ENCODE assay signal across 30 cellular contexts in genomic region chr5:15234911-15235310, GRCh38.
"Had no signal": no experiment of that assay in that cellular context is flagged by ENCODE, and none has a peak within 500 bp of the region (broad histone marks: within the 10 kb centered on the region; RNA-seq: fewer than 3 reads in every experiment).

No MANE protein-coding gene starts in this region.

- H3K4me1 ChIP-seq: esophagus muscularis mucosa, foreskin keratinocyte, gastrocnemius medialis had no signal

- H3K9me3 ChIP-seq: ascending aorta, esophagus muscularis mucosa, gastrocnemius medialis had no signal

- H3K4me3 ChIP-seq: ascending aorta, esophagus muscularis mucosa, gastrocnemius medialis, heart left ventricle had no signal

- H3K36me3 ChIP-seq: ascending aorta, brain microvascular endothelial cell, esophagus muscularis mucosa, gastrocnemius medialis, heart left ventricle had no signal

- ATAC-seq: activated CD4-positive, alpha-beta T cell treated with anti-CD3 and anti-CD28 coated beads for 36 hours; activated CD8-positive, alpha-beta T cell treated with anti-CD3 and anti-CD28 coated beads, Interleukin-2, amount 10 ng/mL, durations not matched to agents 7 days and 5 days; activated naive CD4-positive, alpha-beta T cell treated with anti-CD3 and anti-CD28 coated beads, Interleukin-2, amount 50 U/mL, for 72 hours; activated T-cell treated with anti-CD3 and anti-CD28 coated beads, Interleukin-2, amount 50 U/mL, for 72 hours; effector memory CD8-positive, alpha-beta T cell; foreskin keratinocyte; gastrocnemius medialis; heart left ventricle; T-helper 17 cell had no signal

- H3K27ac ChIP-seq: ascending aorta, brain microvascular endothelial cell, esophagus muscularis mucosa, foreskin keratinocyte, gastrocnemius medialis, heart left ventricle had no signal

- H3K27me3 ChIP-seq: ascending aorta, brain microvascular endothelial cell, esophagus muscularis mucosa, foreskin keratinocyte, gastrocnemius medialis, heart left ventricle had no signal

- DNase-seq: activated CD4-positive, alpha-beta memory T cell treated with anti-CD3 and anti-CD28 coated beads for 36 hours; activated CD4-positive, alpha-beta T cell treated with anti-CD3 and anti-CD28 coated beads for 36 hours; activated CD4-positive, alpha-beta T cell treated with anti-CD3 and anti-CD28 coated beads, Interleukin-2, amount 10 ng/mL, durations not matched to agents 24 days and 14 days; activated CD4-positive, CD25-positive, alpha-beta regulatory T cell; activated CD4-positive, CD25-positive, alpha-beta regulatory T cell treated with anti-CD3 and anti-CD28 coated beads, Interleukin-2, amount 50 U/mL, for 72 hours; activated CD8-positive, alpha-beta memory T cell treated with anti-CD3 and anti-CD28 coated beads, Interleukin-2, amount 50 U/mL, for 48 hours; activated CD8-positive, alpha-beta T cell treated with anti-CD3 and anti-CD28 coated beads, Interleukin-2, amount 10 ng/mL, durations not matched to agents 7 days and 5 days; activated gamma-delta T cell; activated naive CD4-positive, alpha-beta T cell; activated naive CD4-positive, alpha-beta T cell treated with anti-CD3 and anti-CD28 coated beads, Interleukin-2, amount 10 ng/mL, durations not matched to agents 7 days and 5 days; activated naive CD8-positive, alpha-beta T cell treated with anti-CD3 and anti-CD28 coated beads, Interleukin-2, amount 10 ng/mL, durations not matched to agents 7 days and 5 days; activated T-cell treated with anti-CD3 and anti-CD28 coated beads for 4 hours; activated T-cell treated with anti-CD3 and anti-CD28 coated beads, Interleukin-2, amount 50 U/mL, for 24 hours; activated T-cell treated with anti-CD3 and anti-CD28 coated beads, Interleukin-2, amount 50 U/mL, for 72 hours; cortex of kidney; dermis blood vessel endothelial cell; effector CD4-positive, alpha-beta T cell; effector memory CD8-positive, alpha-beta T cell; erythroblast; foreskin keratinocyte; gastrocnemius medialis; glutamatergic neuron; heart left ventricle; T-helper 1 cell; T-helper 17 cell; T1000 had no signal
